ENCODE assay signal across 19 cellular contexts in the genomic region with DNA sequence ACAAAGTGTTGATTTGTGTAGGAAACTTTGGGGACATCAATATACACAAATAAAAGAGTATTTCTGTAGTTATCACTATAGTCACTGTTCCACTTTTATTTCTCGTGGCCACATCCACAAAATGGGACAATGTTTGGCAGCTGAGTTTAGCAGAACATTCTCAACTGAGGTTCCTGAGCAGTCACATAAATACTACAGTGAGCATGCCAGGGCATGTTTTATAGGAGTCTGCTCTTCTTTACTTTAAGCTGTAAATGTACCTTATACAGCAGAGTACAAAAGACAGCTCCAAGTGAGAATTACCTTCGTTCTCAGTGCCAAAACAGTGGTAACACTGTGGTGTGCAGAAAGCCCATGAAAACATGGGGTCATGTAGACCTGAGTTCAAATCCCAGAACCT. TPM values are rescaled to one million over a fixed set of nuclear protein-coding genes. Genes with fewer than 3 reads are reported as not detected.
DNase-seq lines count a peak whose midpoint lies in the region; ATAC-seq and TF ChIP-seq lines count a peak whose summit lies in the region.
"Had no signal": no experiment of that assay in that cellular context is flagged by ENCODE, and none has a peak within 500 bp of the region (broad histone marks: within the 10 kb centered on the region; RNA-seq: fewer than 3 reads in every experiment).

No MANE protein-coding gene starts in this region.

- peak overlapping the region; percentile 89 for H2AK9ac ChIP-seq in IMR-90 (replicated peaks; ENCODE audit: low read depth, low read length, poor library complexity)

- peak overlapping the region; percentile 16; the same call in 1 of the 2 replicates for H3K9ac ChIP-seq in IMR-90 (ENCODE audit: low read depth, low read length)
- no peak overlapping the region for H3K9ac ChIP-seq in colonic mucosa (ENCODE audit: low read depth in 2 of 2, low read length in 2 of 2)
- H3K9ac ChIP-seq: parathyroid adenoma had no signal

- H3K79me1 ChIP-seq in IMR-90 (ENCODE audit: low read depth in 1 of 2, low read length in 2 of 2) = peaks cover 23 to 24% of the 10 kb centered on the region in 2 experiments; a peak in 3 of 4 replicates

- intact Hi-C loops in IMR-90 (cut with micrococcal nuclease) (loop anchor here (10.0 kb wide), 1 partner anchor 143 kb away; no protein-coding TSS in a partner anchor), colonic mucosa (cut with DNase I) (loop anchor here (10.0 kb wide), 1 partner anchor 207 kb away; a partner anchor contains a TSS), mucosa of descending colon (cut with DNase I, micrococcal nuclease) (no loop called here), lower leg skin (cut with DNase I; ENCODE audit: low total_unique reads) (no loop called here)

- peak overlapping the region; percentile 77; the same call in 1 of the 3 replicates for H2BK15ac ChIP-seq in IMR-90 (ENCODE audit: low read depth, low read length)

- peaks cover 52% of the 10 kb centered on the region for H3K36me3 Mint-ChIP-seq in T-helper 1 cell treated with Interleukin-12 subunit alpha and Interleukin-12 subunit beta and Interleukin-4 antibody, amounts not matched to agents 30 μg/mL and 1 μg/mL, for 36 hours (ENCODE audit: low read depth)
- peaks cover 39% of the 10 kb centered on the region for H3K36me3 Mint-ChIP-seq in T-cell

- H3K56ac ChIP-seq in IMR-90 (ENCODE audit: extremely low read depth, insufficient read depth, low read length) = peak overlapping the region; percentile 38; the same call in 1 of the 2 replicates

- H3K4me1 ChIP-seq in IMR-90 (ENCODE audit: control insufficient read depth, insufficient read depth, low read length) (peaks cover 10% of the 10 kb centered on the region), colonic mucosa (peaks cover 5% of the 10 kb centered on the region), mucosa of descending colon (ENCODE audit: low read depth) (peaks cover 36% of the 10 kb centered on the region)

- H2BK5ac ChIP-seq in IMR-90 (ENCODE audit: low read depth, low read length, poor library complexity, severe bottlenecking) = peak overlapping the region; percentile 79

- H2BK20ac ChIP-seq in IMR-90 (ENCODE audit: low read depth, low read length) = peak overlapping the region; percentile 85

- peaks cover 47% of the 10 kb centered on the region for H3K4me1 Mint-ChIP-seq in T-helper 1 cell treated with Interleukin-12 subunit alpha and Interleukin-12 subunit beta and Interleukin-4 antibody, amounts not matched to agents 30 μg/mL and 1 μg/mL, for 36 hours (ENCODE audit: low read depth)
- peaks cover 32 to 46% (median 39%) of the 10 kb centered on the region in 3 donors for H3K4me1 Mint-ChIP-seq in T-cell

- dilution Hi-C loops in IMR-90 (cut with HindIII; ENCODE audit: low sequenced_read_pairs, unreplicated experiment) = no loop called here

- peak overlapping the region; percentile 92 for H2BK120ac ChIP-seq in IMR-90 (ENCODE audit: low read depth, low read length)

- H4K8ac ChIP-seq in IMR-90 (ENCODE audit: low read depth in 2 of 2, low read length in 2 of 2) = peak overlapping the region; percentile 62 to 97; a peak in 3 of 4 replicates

- BruUV-seq in IMR-90 (replicated peaks; lab: Mats Ljungman, UMichigan) = no TSS peak

- H3K27ac Mint-ChIP-seq in T-helper 1 cell treated with Interleukin-12 subunit alpha and Interleukin-12 subunit beta and Interleukin-4 antibody, amounts not matched to agents 30 μg/mL and 1 μg/mL, for 36 hours = peak overlapping the region; percentile 59
- no peak overlapping the region for H3K27ac Mint-ChIP-seq in T-cell
- H3K27ac Mint-ChIP-seq: stimulated activated naive CD8-positive, alpha-beta T cell treated with anti-CD3 and anti-CD28 coated beads, Interleukin-15, Interleukin-2, amounts not matched to agents 100 ng/mL and 50 ng/mL, for 24 hours had no signal

- POLR2A ChIA-PET in IMR-90 (lab: Charles Lee; ENCODE audit: unreplicated experiment) (no interaction called here), T-cell (lab: Charles Lee) (no interaction called here)

- H3K4me2 ChIP-seq in IMR-90 (ENCODE audit: low read depth, low read length) = no peak overlapping the region

- H3K27me3 Mint-ChIP-seq in T-helper 1 cell treated with Interleukin-12 subunit alpha and Interleukin-12 subunit beta and Interleukin-4 antibody, amounts not matched to agents 30 μg/mL and 1 μg/mL, for 36 hours (ENCODE audit: low read depth) = no peaks in the 10 kb centered on the region
- H3K27me3 Mint-ChIP-seq in T-cell = no peaks in the 10 kb centered on the region
- H3K27me3 Mint-ChIP-seq: stimulated activated naive CD8-positive, alpha-beta T cell treated with anti-CD3 and anti-CD28 coated beads, Interleukin-15, Interleukin-2, amounts not matched to agents 100 ng/mL and 50 ng/mL, for 24 hours had no signal

- TF ChIP-seq CTCF in IMR-90 (conservative IDR thresholded peaks at IDR 0.05; ENCODE audit: low read depth, low read length) (no peak), colonic mucosa (IDR thresholded peaks at IDR 0.05) (no peak), mucosa of descending colon (IDR thresholded peaks at IDR 0.05) (no peak), lower leg skin (IDR thresholded peaks at IDR 0.05) (no peak)

- peak overlapping the region; percentile 86 for H4K91ac ChIP-seq in IMR-90 (ENCODE audit: insufficient read depth, low read depth, low read length)

- ATAC-seq in IMR-90 (ENCODE audit: low read depth) (no peak), mucosa of descending colon (peak; percentile 12), T-cell (replicated peaks in 1 of 4) (no peak)
- ATAC-seq: activated T-cell treated with anti-CD3 and anti-CD28 coated beads, Interleukin-2, amount 50 U/mL, for 72 hours; heart right ventricle; Right ventricle myocardium inferior had no signal

- in situ Hi-C loops in IMR-90 (cut with MboI; ENCODE audit: low sequenced_read_pairs) = no loop called here

- H3K23ac ChIP-seq in IMR-90 (ENCODE audit: low read depth, low read length) = peak overlapping the region; percentile 81

- peak overlapping the region; percentile 95 for H3K4ac ChIP-seq in IMR-90 (ENCODE audit: low read depth, low read length)

- peaks cover 8% of the 10 kb centered on the region for H4K20me1 ChIP-seq in IMR-90 (ENCODE audit: insufficient read depth, low read length)

- H3K36me3 ChIP-seq in IMR-90 (ENCODE audit: control insufficient read depth, insufficient read depth, low read length) (peaks cover 19% of the 10 kb centered on the region), colonic mucosa (no peaks in the 10 kb centered on the region), mucosa of descending colon (ENCODE audit: low read depth) (peaks cover 4% of the 10 kb centered on the region)

- CTCF ChIA-PET in IMR-90 (lab: Yijun Ruan, JAX) (no interaction called here), T-cell (lab: Charles Lee) (no interaction called here)

- peak overlapping the region; percentile 97 for H2AK5ac ChIP-seq in IMR-90 (ENCODE audit: low read depth, low read length)

- TF ChIP-seq POLR2A in IMR-90 (IDR thresholded peaks at IDR 0.05; ENCODE audit: low read depth, low read length) = no peak
- TF ChIP-seq POLR2A in lower leg skin (IDR thresholded peaks at IDR 0.05) = no peak

- H3K27me3 ChIP-seq in IMR-90 (ENCODE audit: control insufficient read depth, insufficient read depth, low read length) (no peaks in the 10 kb centered on the region), colonic mucosa (no peaks in the 10 kb centered on the region)

- H4K5ac ChIP-seq in IMR-90 (ENCODE audit: low read depth, low read length) = peak overlapping the region; percentile 80

- H3K9me3 Mint-ChIP-seq in T-helper 1 cell treated with Interleukin-12 subunit alpha and Interleukin-12 subunit beta and Interleukin-4 antibody, amounts not matched to agents 30 μg/mL and 1 μg/mL, for 36 hours = no peaks in the 10 kb centered on the region
- H3K9me3 Mint-ChIP-seq in T-cell = no peaks in the 10 kb centered on the region
- H3K9me3 Mint-ChIP-seq: activated T-cell treated with anti-CD3 and anti-CD28 coated beads, Interleukin-2, amount 50 U/mL, for 72 hours; CD8-positive, alpha-beta memory T cell; stimulated activated naive CD8-positive, alpha-beta T cell treated with anti-CD3 and anti-CD28 coated beads, Interleukin-15, Interleukin-2, amounts not matched to agents 100 ng/mL and 50 ng/mL, for 24 hours had no signal

- DNase-seq in T-helper 1 cell = no peak
- no peak for DNase-seq in IMR-90
- DNase-seq in colonic mucosa = peak; percentile 25
- peak in 1 of 3 donors; percentile 27 for DNase-seq in mucosa of descending colon
- no peak for DNase-seq in lower leg skin (ENCODE audit: low spot score in 2 of 2)
- DNase-seq in NCI-H2196 (lab: John Stamatoyannopoulos, UW; ENCODE audit: unreplicated experiment) = no peak
- DNase-seq in T-cell = no peak
- DNase-seq: activated T-cell treated with anti-CD3 and anti-CD28 coated beads, Interleukin-2, amount 50 U/mL, for 72 hours; CD8-positive, alpha-beta memory T cell; erythroblast; H7; heart right ventricle; kidney glomerular epithelial cell; NCI-H1048; NCI-H2171 had no signal

- no CpG with 5 or more reads among the region's 2 CpGs for WGBS in IMR-90 (ENCODE audit: extremely low coverage in 2 of 2, insufficient read length in 1 of 2), 2 experiments
- 46 to 52% methylated on average over 2 of the region's 2 CpGs for WGBS in lower leg skin, 2 donors

- H3K4me3 Mint-ChIP-seq in T-helper 1 cell treated with Interleukin-12 subunit alpha and Interleukin-12 subunit beta and Interleukin-4 antibody, amounts not matched to agents 30 μg/mL and 1 μg/mL, for 36 hours = peak overlapping the region; percentile 4
- no peak overlapping the region for H3K4me3 Mint-ChIP-seq in T-cell
- H3K4me3 Mint-ChIP-seq: activated T-cell treated with anti-CD3 and anti-CD28 coated beads, Interleukin-2, amount 50 U/mL, for 72 hours; stimulated activated naive CD8-positive, alpha-beta T cell treated with anti-CD3 and anti-CD28 coated beads, Interleukin-15, Interleukin-2, amounts not matched to agents 100 ng/mL and 50 ng/mL, for 24 hours had no signal

- no peak for TF ChIP-seq RAD21 in IMR-90 (IDR thresholded peaks at IDR 0.05; ENCODE audit: low read length)

- no peak overlapping the region for H3K4me3 ChIP-seq in IMR-90 (ENCODE audit: insufficient read depth, low read depth, low read length)
- no peak overlapping the region for H3K4me3 ChIP-seq in colonic mucosa
- no peak overlapping the region for H3K4me3 ChIP-seq in mucosa of descending colon
- H3K4me3 ChIP-seq in lower leg skin (ENCODE audit: low read depth, poor library complexity, severe bottlenecking) = no peak overlapping the region
- H3K4me3 ChIP-seq: heart right ventricle had no signal

- H3K27ac ChIP-seq in IMR-90 (ENCODE audit: insufficient read depth, low read length) (peak overlapping the region; percentile 91; the same call in 1 of the 2 replicates), colonic mucosa (peak overlapping the region; percentile 4)
- H3K27ac ChIP-seq: heart right ventricle, parathyroid adenoma had no signal

- H3K9me1 ChIP-seq in IMR-90 (ENCODE audit: insufficient read depth, low read length) = peaks cover 3% of the 10 kb centered on the region

- peak overlapping the region; percentile 62 for H3K18ac ChIP-seq in IMR-90 (ENCODE audit: low read depth, low read length)

- H2AFZ ChIP-seq in IMR-90 (replicated peaks; ENCODE audit: low read length, poor library complexity) = peak overlapping the region; percentile 47
- H2AFZ ChIP-seq: parathyroid adenoma had no signal

- H3K14ac ChIP-seq in IMR-90 (replicated peaks; ENCODE audit: low read depth, low read length) = peak overlapping the region; percentile 98

- no peaks in the 10 kb centered on the region for H3K9me3 ChIP-seq in IMR-90 (ENCODE audit: control insufficient read depth, insufficient read depth, low read length)
- H3K9me3 ChIP-seq in colonic mucosa = no peaks in the 10 kb centered on the region
- H3K9me3 ChIP-seq in mucosa of descending colon = no peaks in the 10 kb centered on the region

RNA-seq across cellular contexts. Expression of a gene that starts 5.0 kb away (rescaled TPM):
- total RNA-seq in IMR-90 (2012; rRNA removed) (22.4 and 29.2 TPM in 2 replicates), colonic mucosa (10 to 100 TPM; 27.3 to 31.1 TPM), mucosa of descending colon (10 to 100 TPM; 17.5 to 29.6 (median 19.0) TPM), lower leg skin (10 to 100 TPM; 43.0 to 88.3 (median 57.3) TPM), T-cell (10 to 100 TPM; 10.4 to 79.5 (median 17.6) TPM)
- polyA plus RNA-seq in IMR-90 (2012; rRNA removed) = 33.9 and 38.1 TPM in 2 replicates
- polyA plus RNA-seq in IMR-90 (2012; cell fraction: cytosol; rRNA removed) = 14.1 and 27.6 TPM in 2 replicates
- 7.8 and 51.2 TPM in 2 replicates for polyA plus RNA-seq in IMR-90 (2012; cell fraction: nucleus; rRNA removed; ENCODE audit: low replicate concordance)

Comparison
In these comparisons a context has a peak if more than half of its experiments do, and no peak if none do; other contexts are left out.
1. intact Hi-C loops: an anchor here in IMR-90 (10.0 kb wide) and colonic mucosa (10.0 kb wide); none called in mucosa of descending colon and lower leg skin.